1 cellular context compared by ENCODE assay signal in the genomic region with DNA sequence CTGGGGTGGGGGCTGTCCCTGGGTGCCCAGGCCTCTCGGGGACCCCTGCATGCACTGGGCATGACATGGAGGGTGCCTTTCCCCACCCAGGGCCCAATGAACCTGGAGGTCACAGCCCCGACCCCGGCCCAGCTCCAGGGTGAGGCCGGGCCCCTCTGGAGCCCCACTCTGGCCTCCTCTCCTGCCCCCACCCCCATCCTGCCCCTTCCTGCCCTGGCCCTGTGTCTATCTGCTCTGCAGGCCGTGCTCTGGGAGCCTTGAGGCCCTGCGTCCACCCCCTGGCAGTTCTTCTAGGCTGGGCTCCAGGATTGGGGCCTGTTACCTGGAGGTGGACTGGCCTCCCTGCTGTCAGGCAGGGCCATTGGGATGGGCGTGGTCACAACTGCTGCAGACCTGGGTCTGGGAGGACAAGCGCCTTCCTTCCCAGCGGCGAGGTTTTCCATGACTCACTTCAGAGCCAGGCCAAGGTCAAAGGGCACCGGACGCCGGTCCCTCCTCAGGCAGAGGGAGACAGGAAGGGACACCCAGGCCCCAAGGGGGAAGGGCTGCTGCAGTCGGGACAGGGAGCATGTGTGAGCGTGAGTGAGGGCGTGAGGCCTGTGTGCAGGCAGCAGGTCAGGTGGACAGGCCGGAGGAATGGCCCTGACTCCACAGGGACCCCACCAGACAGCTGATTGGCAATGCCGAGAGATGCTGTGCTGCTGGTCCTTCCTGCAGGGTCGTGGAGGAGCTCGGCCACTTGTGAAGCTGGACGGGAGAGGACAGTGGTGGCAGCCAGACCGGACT.
TF ChIP-seq lines count a peak whose summit lies in the region.

No MANE protein-coding gene starts in this region.

TF ChIP-seq in HepG2, 621 proteins besides CTCF, POLR2A, EP300 and RAD21 (continued from another document and continues in another):
- TF ChIP-seq, protein P1, sequence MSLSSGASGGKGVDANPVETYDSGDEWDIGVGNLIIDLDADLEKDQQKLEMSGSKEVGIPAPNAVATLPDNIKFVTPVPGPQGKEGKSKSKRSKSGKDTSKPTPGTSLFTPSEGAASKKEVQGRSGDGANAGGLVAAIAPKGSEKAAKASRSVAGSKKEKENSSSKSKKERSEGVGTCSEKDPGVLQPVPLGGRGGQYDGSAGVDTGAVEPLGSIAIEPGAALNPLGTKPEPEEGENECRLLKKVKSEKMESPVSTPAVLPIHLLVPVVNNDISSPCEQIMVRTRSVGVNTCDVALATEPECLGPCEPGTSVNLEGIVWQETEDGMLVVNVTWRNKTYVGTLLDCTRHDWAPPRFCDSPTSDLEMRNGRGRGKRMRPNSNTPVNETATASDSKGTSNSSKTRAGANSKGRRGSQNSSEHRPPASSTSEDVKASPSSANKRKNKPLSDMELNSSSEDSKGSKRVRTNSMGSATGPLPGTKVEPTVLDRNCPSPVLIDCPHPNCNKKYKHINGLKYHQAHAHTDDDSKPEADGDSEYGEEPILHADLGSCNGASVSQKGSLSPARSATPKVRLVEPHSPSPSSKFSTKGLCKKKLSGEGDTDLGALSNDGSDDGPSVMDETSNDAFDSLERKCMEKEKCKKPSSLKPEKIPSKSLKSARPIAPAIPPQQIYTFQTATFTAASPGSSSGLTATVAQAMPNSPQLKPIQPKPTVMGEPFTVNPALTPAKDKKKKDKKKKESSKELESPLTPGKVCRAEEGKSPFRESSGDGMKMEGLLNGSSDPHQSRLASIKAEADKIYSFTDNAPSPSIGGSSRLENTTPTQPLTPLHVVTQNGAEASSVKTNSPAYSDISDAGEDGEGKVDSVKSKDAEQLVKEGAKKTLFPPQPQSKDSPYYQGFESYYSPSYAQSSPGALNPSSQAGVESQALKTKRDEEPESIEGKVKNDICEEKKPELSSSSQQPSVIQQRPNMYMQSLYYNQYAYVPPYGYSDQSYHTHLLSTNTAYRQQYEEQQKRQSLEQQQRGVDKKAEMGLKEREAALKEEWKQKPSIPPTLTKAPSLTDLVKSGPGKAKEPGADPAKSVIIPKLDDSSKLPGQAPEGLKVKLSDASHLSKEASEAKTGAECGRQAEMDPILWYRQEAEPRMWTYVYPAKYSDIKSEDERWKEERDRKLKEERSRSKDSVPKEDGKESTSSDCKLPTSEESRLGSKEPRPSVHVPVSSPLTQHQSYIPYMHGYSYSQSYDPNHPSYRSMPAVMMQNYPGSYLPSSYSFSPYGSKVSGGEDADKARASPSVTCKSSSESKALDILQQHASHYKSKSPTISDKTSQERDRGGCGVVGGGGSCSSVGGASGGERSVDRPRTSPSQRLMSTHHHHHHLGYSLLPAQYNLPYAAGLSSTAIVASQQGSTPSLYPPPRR (CRISPR knock-in tag; IDR thresholded peaks at IDR 0.05; ENCODE audit: borderline replicate concordance) = peak; percentile 68
- TF ChIP-seq RXRA (CRISPR knock-in tag; IDR thresholded peaks at IDR 0.05) (peak; percentile 83; the same call in 1 of the 2 replicates), RBM39 (IDR thresholded peaks at IDR 0.05; ENCODE audit: low read depth, low read length, poor library complexity, severe bottlenecking) (peak; percentile 13), NCOA2 (CRISPR knock-in tag; IDR thresholded peaks at IDR 0.05) (peak; percentile 57), ZNF577 (CRISPR knock-in tag; IDR thresholded peaks at IDR 0.05; ENCODE audit: borderline replicate concordance, low read depth) (no peak), MTA3 (CRISPR knock-in tag; IDR thresholded peaks at IDR 0.05) (no peak), ZNF891 (CRISPR knock-in tag; IDR thresholded peaks at IDR 0.05) (peak; percentile 45; the same call in 1 of the 2 replicates), ZNF354B (CRISPR knock-in tag; IDR thresholded peaks at IDR 0.05) (no peak), LCORL (IDR thresholded peaks at IDR 0.05) (no peak), LCORL (CRISPR knock-in tag; IDR thresholded peaks at IDR 0.05) (peak; percentile 96), ZNF496 (CRISPR knock-in tag; IDR thresholded peaks at IDR 0.05; ENCODE audit: insufficient replicate concordance) (no peak), ZNF451 (CRISPR knock-in tag; IDR thresholded peaks at IDR 0.05) (peak; percentile 78; the same call in 1 of the 2 replicates), PPARG (CRISPR knock-in tag; conservative IDR thresholded peaks at IDR 0.05) (peak; percentile 75; the same call in 1 of the 2 replicates), JUNB (CRISPR knock-in tag; IDR thresholded peaks at IDR 0.05; ENCODE audit: borderline replicate concordance) (peak; percentile 50; the same call in 1 of the 2 replicates), ZNF101 (CRISPR knock-in tag; IDR thresholded peaks at IDR 0.05; ENCODE audit: borderline replicate concordance, low read depth) (no peak), YEATS2 (CRISPR knock-in tag; IDR thresholded peaks at IDR 0.05; ENCODE audit: borderline replicate concordance) (peak; percentile 47; the same call in 1 of the 2 replicates), KDM2A (CRISPR knock-in tag; IDR thresholded peaks at IDR 0.05; ENCODE audit: borderline replicate concordance, low read depth) (peak; percentile 77), GFI1 (CRISPR knock-in tag; IDR thresholded peaks at IDR 0.05; ENCODE audit: borderline replicate concordance) (no peak), EHMT2 (IDR thresholded peaks at IDR 0.05; ENCODE audit: borderline replicate concordance, low read depth, low read length) (no peak), ZNF772 (CRISPR knock-in tag; IDR thresholded peaks at IDR 0.05) (no peak), STAG1 (CRISPR knock-in tag; IDR thresholded peaks at IDR 0.05) (no peak), ZNF207 (IDR thresholded peaks at IDR 0.05; ENCODE audit: borderline replicate concordance) (no peak), KAT8 (CRISPR knock-in tag; IDR thresholded peaks at IDR 0.05) (peak; percentile 69), SSRP1 (CRISPR knock-in tag; IDR thresholded peaks at IDR 0.05) (no peak), ZNF615 (CRISPR knock-in tag; IDR thresholded peaks at IDR 0.05; ENCODE audit: borderline replicate concordance) (no peak), ZNF549 (CRISPR knock-in tag; IDR thresholded peaks at IDR 0.05) (no peak), TARDBP (CRISPR knock-in tag; IDR thresholded peaks at IDR 0.05) (peak; percentile 84; the same call in 1 of the 2 replicates), SCMH1 (CRISPR knock-in tag; IDR thresholded peaks at IDR 0.05; ENCODE audit: borderline replicate concordance) (no peak), HDAC2 (CRISPR knock-in tag; IDR thresholded peaks at IDR 0.05) (peak; percentile 90), ZKSCAN5 (CRISPR knock-in tag; IDR thresholded peaks at IDR 0.05) (no peak), ZNF431 (CRISPR knock-in tag; IDR thresholded peaks at IDR 0.05; ENCODE audit: borderline replicate concordance, low read depth) (no peak), HCFC1 (IDR thresholded peaks at IDR 0.05; ENCODE audit: low read depth, low read length) (no peak)
- TF ChIP-seq, protein P2, sequence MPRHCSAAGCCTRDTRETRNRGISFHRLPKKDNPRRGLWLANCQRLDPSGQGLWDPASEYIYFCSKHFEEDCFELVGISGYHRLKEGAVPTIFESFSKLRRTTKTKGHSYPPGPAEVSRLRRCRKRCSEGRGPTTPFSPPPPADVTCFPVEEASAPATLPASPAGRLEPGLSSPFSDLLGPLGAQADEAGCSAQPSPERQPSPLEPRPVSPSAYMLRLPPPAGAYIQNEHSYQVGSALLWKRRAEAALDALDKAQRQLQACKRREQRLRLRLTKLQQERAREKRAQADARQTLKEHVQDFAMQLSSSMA (CRISPR knock-in tag; IDR thresholded peaks at IDR 0.05) = no peak
- TF ChIP-seq, protein P3, sequence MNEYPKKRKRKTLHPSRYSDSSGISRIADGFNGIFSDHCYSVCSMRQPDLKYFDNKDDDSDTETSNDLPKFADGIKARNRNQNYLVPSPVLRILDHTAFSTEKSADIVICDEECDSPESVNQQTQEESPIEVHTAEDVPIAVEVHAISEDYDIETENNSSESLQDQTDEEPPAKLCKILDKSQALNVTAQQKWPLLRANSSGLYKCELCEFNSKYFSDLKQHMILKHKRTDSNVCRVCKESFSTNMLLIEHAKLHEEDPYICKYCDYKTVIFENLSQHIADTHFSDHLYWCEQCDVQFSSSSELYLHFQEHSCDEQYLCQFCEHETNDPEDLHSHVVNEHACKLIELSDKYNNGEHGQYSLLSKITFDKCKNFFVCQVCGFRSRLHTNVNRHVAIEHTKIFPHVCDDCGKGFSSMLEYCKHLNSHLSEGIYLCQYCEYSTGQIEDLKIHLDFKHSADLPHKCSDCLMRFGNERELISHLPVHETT (CRISPR knock-in tag; conservative IDR thresholded peaks at IDR 0.05) = no peak; the same call in 1 of the 2 replicates
- TF ChIP-seq, protein P4, sequence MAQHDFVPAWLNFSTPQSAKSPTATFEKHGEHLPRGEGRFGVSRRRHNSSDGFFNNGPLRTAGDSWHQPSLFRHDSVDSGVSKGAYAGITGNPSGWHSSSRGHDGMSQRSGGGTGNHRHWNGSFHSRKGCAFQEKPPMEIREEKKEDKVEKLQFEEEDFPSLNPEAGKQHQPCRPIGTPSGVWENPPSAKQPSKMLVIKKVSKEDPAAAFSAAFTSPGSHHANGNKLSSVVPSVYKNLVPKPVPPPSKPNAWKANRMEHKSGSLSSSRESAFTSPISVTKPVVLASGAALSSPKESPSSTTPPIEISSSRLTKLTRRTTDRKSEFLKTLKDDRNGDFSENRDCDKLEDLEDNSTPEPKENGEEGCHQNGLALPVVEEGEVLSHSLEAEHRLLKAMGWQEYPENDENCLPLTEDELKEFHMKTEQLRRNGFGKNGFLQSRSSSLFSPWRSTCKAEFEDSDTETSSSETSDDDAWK (CRISPR knock-in tag; IDR thresholded peaks at IDR 0.05) = no peak
- TF ChIP-seq, protein P5, sequence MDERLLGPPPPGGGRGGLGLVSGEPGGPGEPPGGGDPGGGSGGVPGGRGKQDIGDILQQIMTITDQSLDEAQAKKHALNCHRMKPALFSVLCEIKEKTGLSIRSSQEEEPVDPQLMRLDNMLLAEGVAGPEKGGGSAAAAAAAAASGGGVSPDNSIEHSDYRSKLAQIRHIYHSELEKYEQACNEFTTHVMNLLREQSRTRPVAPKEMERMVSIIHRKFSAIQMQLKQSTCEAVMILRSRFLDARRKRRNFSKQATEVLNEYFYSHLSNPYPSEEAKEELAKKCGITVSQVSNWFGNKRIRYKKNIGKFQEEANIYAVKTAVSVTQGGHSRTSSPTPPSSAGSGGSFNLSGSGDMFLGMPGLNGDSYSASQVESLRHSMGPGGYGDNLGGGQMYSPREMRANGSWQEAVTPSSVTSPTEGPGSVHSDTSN (CRISPR knock-in tag; IDR thresholded peaks at IDR 0.05) = no peak
- TF ChIP-seq, protein P6, sequence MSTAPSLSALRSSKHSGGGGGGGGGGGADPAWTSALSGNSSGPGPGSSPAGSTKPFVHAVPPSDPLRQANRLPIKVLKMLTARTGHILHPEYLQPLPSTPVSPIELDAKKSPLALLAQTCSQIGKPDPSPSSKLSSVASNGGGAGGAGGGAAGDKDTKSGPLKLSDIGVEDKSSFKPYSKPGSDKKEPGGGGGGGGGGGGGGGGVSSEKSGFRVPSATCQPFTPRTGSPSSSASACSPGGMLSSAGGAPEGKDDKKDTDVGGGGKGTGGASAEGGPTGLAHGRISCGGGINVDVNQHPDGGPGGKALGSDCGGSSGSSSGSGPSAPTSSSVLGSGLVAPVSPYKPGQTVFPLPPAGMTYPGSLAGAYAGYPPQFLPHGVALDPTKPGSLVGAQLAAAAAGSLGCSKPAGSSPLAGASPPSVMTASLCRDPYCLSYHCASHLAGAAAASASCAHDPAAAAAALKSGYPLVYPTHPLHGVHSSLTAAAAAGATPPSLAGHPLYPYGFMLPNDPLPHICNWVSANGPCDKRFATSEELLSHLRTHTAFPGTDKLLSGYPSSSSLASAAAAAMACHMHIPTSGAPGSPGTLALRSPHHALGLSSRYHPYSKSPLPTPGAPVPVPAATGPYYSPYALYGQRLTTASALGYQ (CRISPR knock-in tag; IDR thresholded peaks at IDR 0.05) = peak; percentile 52; the same call in 1 of the 2 replicates
- TF ChIP-seq, protein P7, sequence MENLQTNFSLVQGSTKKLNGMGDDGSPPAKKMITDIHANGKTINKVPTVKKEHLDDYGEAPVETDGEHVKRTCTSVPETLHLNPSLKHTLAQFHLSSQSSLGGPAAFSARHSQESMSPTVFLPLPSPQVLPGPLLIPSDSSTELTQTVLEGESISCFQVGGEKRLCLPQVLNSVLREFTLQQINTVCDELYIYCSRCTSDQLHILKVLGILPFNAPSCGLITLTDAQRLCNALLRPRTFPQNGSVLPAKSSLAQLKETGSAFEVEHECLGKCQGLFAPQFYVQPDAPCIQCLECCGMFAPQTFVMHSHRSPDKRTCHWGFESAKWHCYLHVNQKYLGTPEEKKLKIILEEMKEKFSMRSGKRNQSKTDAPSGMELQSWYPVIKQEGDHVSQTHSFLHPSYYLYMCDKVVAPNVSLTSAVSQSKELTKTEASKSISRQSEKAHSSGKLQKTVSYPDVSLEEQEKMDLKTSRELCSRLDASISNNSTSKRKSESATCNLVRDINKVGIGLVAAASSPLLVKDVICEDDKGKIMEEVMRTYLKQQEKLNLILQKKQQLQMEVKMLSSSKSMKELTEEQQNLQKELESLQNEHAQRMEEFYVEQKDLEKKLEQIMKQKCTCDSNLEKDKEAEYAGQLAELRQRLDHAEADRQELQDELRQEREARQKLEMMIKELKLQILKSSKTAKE (CRISPR knock-in tag; IDR thresholded peaks at IDR 0.05; ENCODE audit: borderline replicate concordance) = peak; percentile 92
- TF ChIP-seq, protein P8, sequence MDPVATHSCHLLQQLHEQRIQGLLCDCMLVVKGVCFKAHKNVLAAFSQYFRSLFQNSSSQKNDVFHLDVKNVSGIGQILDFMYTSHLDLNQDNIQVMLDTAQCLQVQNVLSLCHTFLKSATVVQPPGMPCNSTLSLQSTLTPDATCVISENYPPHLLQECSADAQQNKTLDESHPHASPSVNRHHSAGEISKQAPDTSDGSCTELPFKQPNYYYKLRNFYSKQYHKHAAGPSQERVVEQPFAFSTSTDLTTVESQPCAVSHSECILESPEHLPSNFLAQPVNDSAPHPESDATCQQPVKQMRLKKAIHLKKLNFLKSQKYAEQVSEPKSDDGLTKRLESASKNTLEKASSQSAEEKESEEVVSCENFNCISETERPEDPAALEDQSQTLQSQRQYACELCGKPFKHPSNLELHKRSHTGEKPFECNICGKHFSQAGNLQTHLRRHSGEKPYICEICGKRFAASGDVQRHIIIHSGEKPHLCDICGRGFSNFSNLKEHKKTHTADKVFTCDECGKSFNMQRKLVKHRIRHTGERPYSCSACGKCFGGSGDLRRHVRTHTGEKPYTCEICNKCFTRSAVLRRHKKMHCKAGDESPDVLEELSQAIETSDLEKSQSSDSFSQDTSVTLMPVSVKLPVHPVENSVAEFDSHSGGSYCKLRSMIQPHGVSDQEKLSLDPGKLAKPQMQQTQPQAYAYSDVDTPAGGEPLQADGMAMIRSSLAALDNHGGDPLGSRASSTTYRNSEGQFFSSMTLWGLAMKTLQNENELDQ (CRISPR knock-in tag; IDR thresholded peaks at IDR 0.05; ENCODE audit: borderline replicate concordance) = no peak
